In the genomic region with DNA sequence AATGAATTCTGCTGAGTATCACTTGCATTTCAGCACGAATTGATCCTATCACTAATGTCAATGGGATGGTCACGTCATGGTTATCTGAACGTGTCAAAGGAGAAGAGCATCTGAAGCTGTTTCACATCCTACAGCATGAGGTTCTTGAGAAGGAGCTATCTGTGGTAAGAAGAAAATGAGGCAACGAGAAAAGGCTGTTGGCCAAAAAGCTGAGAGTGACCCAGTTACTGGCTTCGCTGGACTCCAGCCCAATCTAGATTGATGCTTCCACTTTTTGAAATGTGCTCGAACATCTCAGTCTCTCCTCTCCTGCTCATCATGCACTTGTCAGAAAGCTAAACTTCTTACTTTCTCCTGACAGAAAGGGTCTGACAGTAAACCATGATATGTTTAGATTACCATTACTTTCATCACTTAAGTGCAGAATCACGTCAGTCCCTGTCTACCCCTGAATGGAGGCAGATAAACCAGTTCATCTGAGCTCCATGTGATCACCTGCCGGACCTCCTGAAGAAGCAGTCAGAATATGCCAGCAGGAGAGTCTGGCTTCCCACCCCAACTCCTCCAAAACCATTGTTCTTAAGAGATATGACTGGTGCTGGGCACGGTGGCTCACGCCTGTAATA, we compare ENCODE assay signal across 27 cellular contexts. TPM values are rescaled to one million over a fixed set of nuclear protein-coding genes. Genes with fewer than 3 reads are reported as not detected.
DNase-seq lines count a peak whose midpoint lies in the region; ATAC-seq, FAIRE-seq and TF ChIP-seq lines count a peak whose summit lies in the region.
"Had no signal": no experiment of that assay in that cellular context is flagged by ENCODE, and none has a peak within 500 bp of the region (broad histone marks: within the 10 kb centered on the region; RNA-seq: fewer than 3 reads in every experiment).

No MANE protein-coding gene starts in this region.

- no peak for TF ChIP-seq RAD21 in K562 (CRISPR knock-in tag; conservative IDR thresholded peaks at IDR 0.05 in 1 of 2, IDR thresholded peaks at IDR 0.05 in 1 of 2)

- no peak overlapping the region; the same call in 2 of the 3 replicates for H3K27ac ChIP-seq in K562 (ENCODE audit: extremely low read depth, low read depth, low read length)
- H3K27ac ChIP-seq in endothelial cell of umbilical vein (ENCODE audit: insufficient read depth, low read depth, low read length): no peak overlapping the region
- no peak overlapping the region for H3K27ac ChIP-seq in mammary epithelial cell (ENCODE audit: insufficient read depth, low read depth, low read length)
- H3K27ac ChIP-seq: A549; BLaER1 treated with 17β-estradiol and CSF1 and Interleukin-3, amounts not matched to agents 10 nM and 100 nM; GM23248 had no signal

- peaks cover 2% of the 10 kb centered on the region for H3K27me3 Mint-ChIP-seq in memory B cell
- H3K27me3 Mint-ChIP-seq: CD4-positive, alpha-beta T cell had no signal

- dilution Hi-C loops in endothelial cell of umbilical vein (cut with MboI; ENCODE audit: extremely low pct_ligation_motif_present, low sequenced_read_pairs): no loop called here
- dilution Hi-C loops in mammary epithelial cell (cut with HindIII; ENCODE audit: low sequenced_read_pairs): no loop called here

- in situ Hi-C loops in K562 (cut with MboI): no loop called here
- in situ Hi-C loops in mammary epithelial cell (cut with MboI; ENCODE audit: low sequenced_read_pairs in 2 of 2): loop anchor here in 1 of 2 donors (10.0 kb wide), 1 partner anchor 375 kb away; no protein-coding TSS in a partner anchor

- TF ChIP-seq CTCF in K562 (IDR thresholded peaks at IDR 0.05 in 2 of 3, conservative IDR thresholded peaks at IDR 0.05 in 1 of 3; ENCODE audit: insufficient read depth in 2 of 3, low read depth in 1 of 3, low read length in 3 of 3) (no peak), endothelial cell of umbilical vein (IDR thresholded peaks at IDR 0.05; ENCODE audit: extremely low read depth in 1 of 2, insufficient read depth in 1 of 2, low read depth in 1 of 2, low read length in 2 of 2) (no peak), mammary epithelial cell (conservative IDR thresholded peaks at IDR 0.05 in 1 of 2, IDR thresholded peaks at IDR 0.05 in 1 of 2; ENCODE audit: extremely low read depth in 1 of 2, insufficient read depth in 1 of 2, low read depth in 1 of 2, low read length in 2 of 2) (no peak)

- no peaks in the 10 kb centered on the region for H3K27me3 ChIP-seq in K562 (ENCODE audit: control insufficient read depth in 2 of 2, insufficient read depth in 2 of 2, low read length in 2 of 2)
- no peaks in the 10 kb centered on the region for H3K27me3 ChIP-seq in endothelial cell of umbilical vein (ENCODE audit: control insufficient read depth in 2 of 2, insufficient read depth in 2 of 2, low read length in 2 of 2)
- no peaks in the 10 kb centered on the region for H3K27me3 ChIP-seq in mammary epithelial cell (ENCODE audit: insufficient read depth, low read length)
- H3K27me3 ChIP-seq: BLaER1 treated with 17β-estradiol and CSF1 and Interleukin-3, amounts not matched to agents 10 nM and 100 nM had no signal

- WGBS in K562 (ENCODE audit: insufficient coverage, low coverage, missing lambda C conversion rate): 24% methylated on average over 10 of the region's 10 CpGs
- 93% methylated on average over 10 of the region's 10 CpGs for WGBS in mammary epithelial cell (ENCODE audit: low coverage, missing lambda C conversion rate)

- no peak; the same call in 1 of the 2 replicates for TF ChIP-seq EP300 in K562 (IDR thresholded peaks at IDR 0.05; ENCODE audit: low read length)

- H3K4me1 Mint-ChIP-seq in memory B cell: no peaks in the 10 kb centered on the region

- DNase-seq in OCI-M1 (lab: John Stamatoyannopoulos, UW) (peak; percentile 33), K562 (ENCODE audit: extremely low read depth in 1 of 4, low spot score in 3 of 4) (no peak), endothelial cell of umbilical vein (ENCODE audit: low read depth, low spot score) (no peak), memory B cell (ENCODE audit: low spot score in 2 of 2) (no peak), NCI-H526 treated with DMSO at 0.1 percent for 48 hours (lab: John Stamatoyannopoulos, UW) (no peak), H54 (ENCODE audit: insufficient read length, low spot score) (no peak), mammary epithelial cell (no peak)
- DNase-seq: 8988T; ACHN; AML-193; BE2C; Calu3; CD4-positive, alpha-beta T cell; CD8-positive, alpha-beta memory T cell; COR-L47; DND-41; GM23248; H9 had no signal

- peak overlapping the region; percentile 25; the same call in 1 of the 2 replicates for H2AFZ ChIP-seq in K562 (ENCODE audit: low read depth, low read length)
- H2AFZ ChIP-seq in endothelial cell of umbilical vein (ENCODE audit: low read depth, low read length): no peak overlapping the region
- H2AFZ ChIP-seq in mammary epithelial cell (ENCODE audit: low read depth, low read length): no peak overlapping the region
- H2AFZ ChIP-seq: GM23248 had no signal

- no peaks in the 10 kb centered on the region for H3K36me3 ChIP-seq in K562 (ENCODE audit: control insufficient read depth, insufficient read depth, low read length)
- H3K36me3 ChIP-seq in endothelial cell of umbilical vein (ENCODE audit: control insufficient read depth in 2 of 2, extremely low read depth in 1 of 2, insufficient read depth in 2 of 2, low read length in 2 of 2): no peaks in the 10 kb centered on the region
- H3K36me3 ChIP-seq in mammary epithelial cell (ENCODE audit: insufficient read depth, low read length): no peaks in the 10 kb centered on the region
- H3K36me3 ChIP-seq: BE2C; BLaER1 treated with 17β-estradiol and CSF1 and Interleukin-3, amounts not matched to agents 10 nM and 100 nM had no signal

- TF ChIP-seq POLR2A in K562 (conservative IDR thresholded peaks at IDR 0.05): no peak
- no peak for TF ChIP-seq POLR2A in endothelial cell of umbilical vein (IDR thresholded peaks at IDR 0.05; ENCODE audit: low read depth, low read length)
- TF ChIP-seq POLR2A in H54 (IDR thresholded peaks at IDR 0.05; ENCODE audit: low read depth, low read length): no peak

- CTCF ChIA-PET in K562 (lab: Yijun Ruan, JAX; ENCODE audit: low intra/inter-chr PET ratio): no interaction called here
- CTCF ChIA-PET in endothelial cell of umbilical vein (lab: Charles Lee): no interaction called here
- CTCF ChIA-PET in mammary epithelial cell (lab: Charles Lee; ENCODE audit: low non-redundant PET): no interaction called here

- no peak overlapping the region for H3K9ac ChIP-seq in K562 (ENCODE audit: insufficient read depth in 1 of 2, low read depth in 2 of 2, low read length in 2 of 2)
- no peak overlapping the region for H3K9ac ChIP-seq in endothelial cell of umbilical vein (replicated peaks; ENCODE audit: extremely low read depth, insufficient read depth, low read length)
- no peak overlapping the region for H3K9ac ChIP-seq in mammary epithelial cell (ENCODE audit: insufficient read depth, low read length)
- H3K9ac ChIP-seq: BLaER1 treated with 17β-estradiol and CSF1 and Interleukin-3, amounts not matched to agents 10 nM and 100 nM; GM23248 had no signal

- no peaks in the 10 kb centered on the region; the same call in 1 of the 2 replicates for H3K9me3 ChIP-seq in K562 (replicated peaks; ENCODE audit: control insufficient read depth, insufficient read depth, low read depth, low read length)
- no peaks in the 10 kb centered on the region for H3K9me3 ChIP-seq in endothelial cell of umbilical vein (replicated peaks; ENCODE audit: control insufficient read depth, insufficient read depth, low read length)
- no peaks in the 10 kb centered on the region for H3K9me3 ChIP-seq in mammary epithelial cell (replicated peaks; ENCODE audit: insufficient read depth, low read length)
- H3K9me3 ChIP-seq: A549, BE2C had no signal

- BruUV-seq in K562 (replicated peaks; lab: Mats Ljungman, UMichigan) (no TSS peak), endothelial cell of umbilical vein (replicated peaks; lab: Mats Ljungman, UMichigan) (no TSS peak), mammary epithelial cell (replicated peaks; lab: Mats Ljungman, UMichigan) (no TSS peak)

- peak; percentile 30 for ATAC-seq in K562
- ATAC-seq in memory B cell (ENCODE audit: low read depth): no peak
- ATAC-seq in HG03280 (IDR thresholded peaks at IDR 0.05; ENCODE audit: unreplicated experiment): no peak
- ATAC-seq: A549, HCT116 had no signal

- no peaks in the 10 kb centered on the region for H3K9me3 Mint-ChIP-seq in memory B cell
- H3K9me3 Mint-ChIP-seq: CD4-positive, alpha-beta T cell; CD8-positive, alpha-beta memory T cell had no signal

- POLR2A ChIA-PET in K562 (lab: Yijun Ruan, JAX): interaction anchor here (0.6 to 0.8 kb wide), 4 partner anchors 12 to 49 kb away, joined by 3 to 4 read pairs (median 3); no protein-coding TSS in a partner anchor
- POLR2A ChIA-PET in endothelial cell of umbilical vein (lab: Charles Lee): no interaction called here

- H3K36me3 Mint-ChIP-seq in memory B cell: peaks cover 2% of the 10 kb centered on the region

- FAIRE-seq in K562 (lab: Jason Lieb, UNC): no peak
- FAIRE-seq in endothelial cell of umbilical vein (lab: Jason Lieb, UNC): peak; percentile 63
- no peak for FAIRE-seq in H54 (lab: Jason Lieb, UNC)
- FAIRE-seq: A549, G401.6, GM12892, GM19239, H1 had no signal

- H4K20me1 ChIP-seq in K562 (replicated peaks; ENCODE audit: control insufficient read depth, insufficient read depth, low read length): no peaks in the 10 kb centered on the region
- no peaks in the 10 kb centered on the region for H4K20me1 ChIP-seq in endothelial cell of umbilical vein (replicated peaks; ENCODE audit: control insufficient read depth, extremely low read depth, insufficient read depth, low read length)
- no peaks in the 10 kb centered on the region for H4K20me1 ChIP-seq in mammary epithelial cell (ENCODE audit: insufficient read depth, low read length)

- H3K4me3 ChIP-seq in K562 (no peak overlapping the region), endothelial cell of umbilical vein (replicated peaks in 1 of 3; ENCODE audit: insufficient read depth in 1 of 3, low read depth in 1 of 3, low read length in 3 of 3) (no peak overlapping the region), mammary epithelial cell (replicated peaks in 1 of 3; ENCODE audit: insufficient read depth in 1 of 3, low read depth in 2 of 3, low read length in 3 of 3) (no peak overlapping the region)
- H3K4me3 ChIP-seq: A549; BLaER1 treated with 17β-estradiol and CSF1 and Interleukin-3, amounts not matched to agents 10 nM and 100 nM; GM23248 had no signal

- H3K79me2 ChIP-seq in K562 (ENCODE audit: control insufficient read depth, insufficient read depth, low read length) (no peaks in the 10 kb centered on the region), endothelial cell of umbilical vein (ENCODE audit: control insufficient read depth, insufficient read depth, low read length) (no peaks in the 10 kb centered on the region), mammary epithelial cell (ENCODE audit: insufficient read depth, low read length) (no peaks in the 10 kb centered on the region)

- intact Hi-C loops in K562 (cut with micrococcal nuclease): loop anchor here (5.0 kb wide), 1 partner anchor 272 kb away; no protein-coding TSS in a partner anchor
- intact Hi-C loops in endothelial cell of umbilical vein (cut with micrococcal nuclease): loop anchor here (10.0 kb wide), 1 partner anchor 305 kb away; no protein-coding TSS in a partner anchor
- intact Hi-C loops in mammary epithelial cell (cut with micrococcal nuclease): loop anchor here (10.0 kb wide), 1 partner anchor 175 kb away; no protein-coding TSS in a partner anchor

- H3K4me3 Mint-ChIP-seq in memory B cell: no peak overlapping the region
- H3K4me3 Mint-ChIP-seq: CD14-positive monocyte; CD4-positive, alpha-beta T cell; CD8-positive, alpha-beta memory T cell; H9 had no signal

- H3K9me1 ChIP-seq in K562 (ENCODE audit: control insufficient read depth, insufficient read depth, low read length) (no peaks in the 10 kb centered on the region), endothelial cell of umbilical vein (replicated peaks; ENCODE audit: control insufficient read depth, extremely low read depth, insufficient read depth, low read length) (no peaks in the 10 kb centered on the region)

- H3K27ac Mint-ChIP-seq in memory B cell: peak overlapping the region; percentile 58
- H3K27ac Mint-ChIP-seq: CD4-positive, alpha-beta T cell; H9 had no signal

- H3K4me1 ChIP-seq in K562 (replicated peaks in 1 of 2; ENCODE audit: control insufficient read depth in 2 of 2, insufficient read depth in 2 of 2, low read length in 2 of 2) (peaks cover 22 to 43% of the 10 kb centered on the region in 2 experiments; a peak in 4 of 5 replicates), endothelial cell of umbilical vein (ENCODE audit: control insufficient read depth, extremely low read depth, insufficient read depth, low read length) (peaks cover 4% of the 10 kb centered on the region), mammary epithelial cell (ENCODE audit: insufficient read depth, low read length) (peaks cover 1% of the 10 kb centered on the region)
- H3K4me1 ChIP-seq: BE2C had no signal

- H3K4me2 ChIP-seq in K562 (ENCODE audit: insufficient read depth, low read length) (peak overlapping the region; percentile 43; the same call in 1 of the 2 replicates), endothelial cell of umbilical vein (ENCODE audit: insufficient read depth, low read length) (no peak overlapping the region), mammary epithelial cell (ENCODE audit: insufficient read depth, low read depth, low read length) (no peak overlapping the region)
- H3K4me2 ChIP-seq: A549 had no signal

RNA-seq across cellular contexts. Expression of gene MGAT1, which starts 22.5 kb away (rescaled TPM):
- total RNA-seq in K562 (2011; cell fraction: chromatin; rRNA removed; ENCODE audit: low replicate concordance): 73.7 and 86.6 TPM in 2 replicates
- total RNA-seq in K562 (2011; cell fraction: nucleolus; rRNA removed): 95.9 and 106 TPM in 2 replicates
- total RNA-seq in K562 (2011; cell fraction: nucleoplasm; rRNA removed): 91.3 and 109 TPM in 2 replicates
- 56.1 and 59.2 TPM in 2 replicates for total RNA-seq in K562 (2014; rRNA removed)
- total RNA-seq in K562 (2014; rRNA removed; fragmentation: Illumina TruSeq; extraction: Trizol): 34.4 and 37.9 TPM in 2 replicates
- total RNA-seq in K562 (2015; rRNA removed; fragmentation: Illumina TruSeq; extraction: Trizol): 49.0 and 50.9 TPM in 2 replicates
- 71.7 and 82.7 TPM in 2 replicates for total RNA-seq in K562 (2021)
- polyA plus RNA-seq in K562 (2011; rRNA removed): 42.9 and 52.4 TPM in 2 replicates
- polyA plus RNA-seq in K562 (2011; cell fraction: cytosol; rRNA removed): 63.9 and 119 TPM in 2 replicates
- 59.1 and 67.4 TPM in 2 replicates for polyA plus RNA-seq in K562 (2011; cell fraction: nucleus; rRNA removed)
- polyA plus RNA-seq in K562 (2012): 75.0 and 92.9 TPM in 2 replicates
- 44.5 and 50.6 TPM in 2 replicates for polyA plus RNA-seq in K562 (2014; fragmentation: Illumina TruSeq; extraction: Trizol)
- polyA plus RNA-seq in K562 (2014; fragmentation: Nextera tagmentation; extraction: Ambion mirVana): 1 to 10 TPM; 3.9 to 5.1 TPM
- 64.2 and 72.6 TPM in 2 replicates for polyA plus RNA-seq in K562 (2014; rRNA removed)
- 36.0 and 42.1 TPM in 2 replicates for polyA minus RNA-seq in K562 (2011; rRNA and poly(A)+ RNA removed)
- 40.6 and 47.7 TPM in 2 replicates for polyA minus RNA-seq in K562 (2011; cell fraction: cytosol; rRNA and poly(A)+ RNA removed)
- 18.3 and 30.5 TPM in 2 replicates for polyA minus RNA-seq in K562 (2011; cell fraction: nucleus; rRNA and poly(A)+ RNA removed)
- total RNA-seq in endothelial cell of umbilical vein: 108 and 123 TPM in 2 replicates
- polyA plus RNA-seq in endothelial cell of umbilical vein: 126 and 153 TPM in 2 replicates
- 83.5 and 99.1 TPM in 2 replicates for polyA plus RNA-seq in endothelial cell of umbilical vein (2011; cell fraction: cytosol; rRNA removed)
- polyA plus RNA-seq in endothelial cell of umbilical vein (2011; cell fraction: nucleus; rRNA removed): 54.0 and 56.7 TPM in 2 replicates
- 59.8 and 70.3 TPM in 2 replicates for polyA plus RNA-seq in endothelial cell of umbilical vein (2012)
- 80.6 and 100 TPM in 2 replicates for polyA minus RNA-seq in endothelial cell of umbilical vein
- 49.0 TPM for polyA minus RNA-seq in endothelial cell of umbilical vein (2011; cell fraction: cytosol; rRNA and poly(A)+ RNA removed)
- 31.9 and 43.9 TPM in 2 replicates for polyA minus RNA-seq in endothelial cell of umbilical vein (2011; cell fraction: nucleus; rRNA and poly(A)+ RNA removed)
- total RNA-seq in mammary epithelial cell: 100 to 1,000 TPM in 1 of 2 donors, 10 to 100 TPM in 1; 91.4 to 177 TPM
- 134 TPM for polyA plus RNA-seq in mammary epithelial cell
- polyA minus RNA-seq in mammary epithelial cell: 122 TPM

RNA-seq across cellular contexts. Expression of gene OR2Y1, which starts 40.2 kb away (rescaled TPM):
- total RNA-seq in K562 (2011; cell fraction: chromatin; rRNA removed; ENCODE audit: low replicate concordance): not detected in 2 replicates
- not detected in 2 replicates for total RNA-seq in K562 (2011; cell fraction: nucleolus; rRNA removed)
- not detected in 2 replicates for total RNA-seq in K562 (2011; cell fraction: nucleoplasm; rRNA removed)
- total RNA-seq in K562 (2014; rRNA removed) (not detected in 2 replicates), K562 (2014; rRNA removed; fragmentation: Illumina TruSeq; extraction: Trizol) (not detected in 2 replicates), K562 (2015; rRNA removed; fragmentation: Illumina TruSeq; extraction: Trizol) (not detected in 2 replicates), K562 (2021) (not detected in 2 replicates), endothelial cell of umbilical vein (not detected in 2 replicates), mammary epithelial cell (not detected)
- polyA plus RNA-seq in K562 (2011; rRNA removed) (not detected in 2 replicates), K562 (2014; fragmentation: Illumina TruSeq; extraction: Trizol) (not detected in 2 replicates), K562 (2014; fragmentation: Nextera tagmentation; extraction: Ambion mirVana) (not detected), K562 (2014; rRNA removed) (not detected in 2 replicates), endothelial cell of umbilical vein (not detected in 2 replicates), mammary epithelial cell (not detected)
- not detected in 2 replicates for polyA plus RNA-seq in K562 (2011; cell fraction: cytosol; rRNA removed)
- not detected in 2 replicates for polyA plus RNA-seq in K562 (2011; cell fraction: nucleus; rRNA removed)
- polyA plus RNA-seq in K562 (2012): not detected in 2 replicates
- not detected in 2 replicates for polyA minus RNA-seq in K562 (2011; rRNA and poly(A)+ RNA removed)
- not detected in 2 replicates for polyA minus RNA-seq in K562 (2011; cell fraction: cytosol; rRNA and poly(A)+ RNA removed)
- not detected in 2 replicates for polyA minus RNA-seq in K562 (2011; cell fraction: nucleus; rRNA and poly(A)+ RNA removed)
- polyA plus RNA-seq in endothelial cell of umbilical vein (2011; cell fraction: cytosol; rRNA removed): not detected in 2 replicates
- not detected in 2 replicates for polyA plus RNA-seq in endothelial cell of umbilical vein (2011; cell fraction: nucleus; rRNA removed)
- polyA plus RNA-seq in endothelial cell of umbilical vein (2012): not detected in 2 replicates
- polyA minus RNA-seq in endothelial cell of umbilical vein (not detected in 2 replicates), mammary epithelial cell (not detected)
- polyA minus RNA-seq in endothelial cell of umbilical vein (2011; cell fraction: cytosol; rRNA and poly(A)+ RNA removed): not detected
- polyA minus RNA-seq in endothelial cell of umbilical vein (2011; cell fraction: nucleus; rRNA and poly(A)+ RNA removed): not detected in 2 replicates
- total RNA-seq: Calu3; CD4-positive, alpha-beta T cell; CD8-positive, alpha-beta memory T cell; GM23248; H1; H9 had no signal
- polyA plus RNA-seq: A549; CD14-positive monocyte; CD8-positive, alpha-beta memory T cell; GM23248; H1 had no signal
